In the genomic region with DNA sequence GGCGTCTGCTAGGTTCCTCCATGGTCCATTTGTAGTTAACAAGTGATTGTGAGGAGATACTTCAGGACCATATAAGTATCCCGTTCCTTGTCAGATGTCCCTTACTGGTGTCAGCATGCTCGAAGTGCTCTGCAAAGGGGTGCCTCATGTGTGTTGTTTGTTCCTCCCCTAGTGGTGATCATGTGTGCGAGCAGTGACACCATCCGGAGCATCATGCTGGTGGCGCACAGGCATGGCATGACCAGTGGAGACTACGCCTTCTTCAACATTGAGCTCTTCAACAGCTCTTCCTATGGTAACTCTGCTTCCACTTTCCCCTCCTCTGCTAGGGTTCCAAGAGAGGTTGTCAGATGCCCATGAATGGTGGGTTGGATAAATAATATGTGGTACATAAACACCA, we compare ENCODE assay signal across 1 cellular context.
TF ChIP-seq lines count a peak whose summit lies in the region.

No MANE protein-coding gene starts in this region.

TF ChIP-seq in HCT116, 20 proteins besides CTCF, POLR2A, EP300 and RAD21 (continued from another document):
- TF ChIP-seq TCF7L2 (IDR thresholded peaks at IDR 0.05; ENCODE audit: borderline replicate concordance, extremely low read depth, insufficient read depth, insufficient read length) (no peak), FOSL1 (IDR thresholded peaks at IDR 0.05; ENCODE audit: low read depth) (no peak), POLR2AphosphoS5 (IDR thresholded peaks at IDR 0.05; ENCODE audit: low read depth, low read length) (no peak), SIN3A (IDR thresholded peaks at IDR 0.05; ENCODE audit: low read depth) (no peak), SRF (IDR thresholded peaks at IDR 0.05; ENCODE audit: low read depth) (no peak), EZH2phosphoT487 (IDR thresholded peaks at IDR 0.05; ENCODE audit: borderline replicate concordance) (no peak), SP1 (IDR thresholded peaks at IDR 0.05; ENCODE audit: low read depth) (no peak), CEBPB (IDR thresholded peaks at IDR 0.05; ENCODE audit: low read depth) (no peak), YY1 (IDR thresholded peaks at IDR 0.05; ENCODE audit: extremely low read depth, insufficient replicate concordance, low read depth, low read length) (no peak), ZNF274 (IDR thresholded peaks at IDR 0.05; ENCODE audit: low read depth, low read length) (no peak), EZH2 (IDR thresholded peaks at IDR 0.05) (no peak), EGR1 (IDR thresholded peaks at IDR 0.05; ENCODE audit: low read depth) (no peak)
- TF ChIP-seq, protein P1, sequence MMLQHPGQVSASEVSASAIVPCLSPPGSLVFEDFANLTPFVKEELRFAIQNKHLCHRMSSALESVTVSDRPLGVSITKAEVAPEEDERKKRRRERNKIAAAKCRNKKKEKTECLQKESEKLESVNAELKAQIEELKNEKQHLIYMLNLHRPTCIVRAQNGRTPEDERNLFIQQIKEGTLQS (IDR thresholded peaks at IDR 0.05) = no peak
- TF ChIP-seq, protein P2, sequence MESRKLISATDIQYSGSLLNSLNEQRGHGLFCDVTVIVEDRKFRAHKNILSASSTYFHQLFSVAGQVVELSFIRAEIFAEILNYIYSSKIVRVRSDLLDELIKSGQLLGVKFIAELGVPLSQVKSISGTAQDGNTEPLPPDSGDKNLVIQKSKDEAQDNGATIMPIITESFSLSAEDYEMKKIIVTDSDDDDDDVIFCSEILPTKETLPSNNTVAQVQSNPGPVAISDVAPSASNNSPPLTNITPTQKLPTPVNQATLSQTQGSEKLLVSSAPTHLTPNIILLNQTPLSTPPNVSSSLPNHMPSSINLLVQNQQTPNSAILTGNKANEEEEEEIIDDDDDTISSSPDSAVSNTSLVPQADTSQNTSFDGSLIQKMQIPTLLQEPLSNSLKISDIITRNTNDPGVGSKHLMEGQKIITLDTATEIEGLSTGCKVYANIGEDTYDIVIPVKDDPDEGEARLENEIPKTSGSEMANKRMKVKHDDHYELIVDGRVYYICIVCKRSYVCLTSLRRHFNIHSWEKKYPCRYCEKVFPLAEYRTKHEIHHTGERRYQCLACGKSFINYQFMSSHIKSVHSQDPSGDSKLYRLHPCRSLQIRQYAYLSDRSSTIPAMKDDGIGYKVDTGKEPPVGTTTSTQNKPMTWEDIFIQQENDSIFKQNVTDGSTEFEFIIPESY (IDR thresholded peaks at IDR 0.05; ENCODE audit: extremely low read depth, insufficient replicate concordance, low read length) = no peak
- TF ChIP-seq, protein P3, sequence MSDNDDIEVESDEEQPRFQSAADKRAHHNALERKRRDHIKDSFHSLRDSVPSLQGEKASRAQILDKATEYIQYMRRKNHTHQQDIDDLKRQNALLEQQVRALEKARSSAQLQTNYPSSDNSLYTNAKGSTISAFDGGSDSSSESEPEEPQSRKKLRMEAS (IDR thresholded peaks at IDR 0.05) = no peak
- TF ChIP-seq, protein P4, sequence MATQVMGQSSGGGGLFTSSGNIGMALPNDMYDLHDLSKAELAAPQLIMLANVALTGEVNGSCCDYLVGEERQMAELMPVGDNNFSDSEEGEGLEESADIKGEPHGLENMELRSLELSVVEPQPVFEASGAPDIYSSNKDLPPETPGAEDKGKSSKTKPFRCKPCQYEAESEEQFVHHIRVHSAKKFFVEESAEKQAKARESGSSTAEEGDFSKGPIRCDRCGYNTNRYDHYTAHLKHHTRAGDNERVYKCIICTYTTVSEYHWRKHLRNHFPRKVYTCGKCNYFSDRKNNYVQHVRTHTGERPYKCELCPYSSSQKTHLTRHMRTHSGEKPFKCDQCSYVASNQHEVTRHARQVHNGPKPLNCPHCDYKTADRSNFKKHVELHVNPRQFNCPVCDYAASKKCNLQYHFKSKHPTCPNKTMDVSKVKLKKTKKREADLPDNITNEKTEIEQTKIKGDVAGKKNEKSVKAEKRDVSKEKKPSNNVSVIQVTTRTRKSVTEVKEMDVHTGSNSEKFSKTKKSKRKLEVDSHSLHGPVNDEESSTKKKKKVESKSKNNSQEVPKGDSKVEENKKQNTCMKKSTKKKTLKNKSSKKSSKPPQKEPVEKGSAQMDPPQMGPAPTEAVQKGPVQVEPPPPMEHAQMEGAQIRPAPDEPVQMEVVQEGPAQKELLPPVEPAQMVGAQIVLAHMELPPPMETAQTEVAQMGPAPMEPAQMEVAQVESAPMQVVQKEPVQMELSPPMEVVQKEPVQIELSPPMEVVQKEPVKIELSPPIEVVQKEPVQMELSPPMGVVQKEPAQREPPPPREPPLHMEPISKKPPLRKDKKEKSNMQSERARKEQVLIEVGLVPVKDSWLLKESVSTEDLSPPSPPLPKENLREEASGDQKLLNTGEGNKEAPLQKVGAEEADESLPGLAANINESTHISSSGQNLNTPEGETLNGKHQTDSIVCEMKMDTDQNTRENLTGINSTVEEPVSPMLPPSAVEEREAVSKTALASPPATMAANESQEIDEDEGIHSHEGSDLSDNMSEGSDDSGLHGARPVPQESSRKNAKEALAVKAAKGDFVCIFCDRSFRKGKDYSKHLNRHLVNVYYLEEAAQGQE (IDR thresholded peaks at IDR 0.05; ENCODE audit: low read depth) = no peak
